ENCODE assay signal across 22 cellular contexts in genomic region chr15:50824507-50824906, GRCh38. TPM values are rescaled to one million over a fixed set of nuclear protein-coding genes. Genes with fewer than 3 reads are reported as not detected.
DNase-seq lines count a peak whose midpoint lies in the region; ATAC-seq, FAIRE-seq and TF ChIP-seq lines count a peak whose summit lies in the region.
"Had no signal": no experiment of that assay in that cellular context is flagged by ENCODE, and none has a peak within 500 bp of the region (broad histone marks: within the 10 kb centered on the region; RNA-seq: fewer than 3 reads in every experiment).

No MANE protein-coding gene starts in this region.

- no peak overlapping the region for H2BK120ac ChIP-seq in H1 (replicated peaks; ENCODE audit: low read depth, low read length)

- no peaks in the 10 kb centered on the region for H3K9me3 Mint-ChIP-seq in GM23338
- H3K9me3 Mint-ChIP-seq in astrocyte (ENCODE audit: unreplicated experiment), result no peaks in the 10 kb centered on the region
- H3K9me3 Mint-ChIP-seq: CD4-positive, CD25-positive, alpha-beta regulatory T cell; CD8-positive, alpha-beta T cell had no signal

- H2BK20ac ChIP-seq in H1 (ENCODE audit: low read length), result no peak overlapping the region

- H4K20me1 ChIP-seq in GM23338 (replicated peaks; ENCODE audit: insufficient read depth), result no peaks in the 10 kb centered on the region
- no peaks in the 10 kb centered on the region for H4K20me1 ChIP-seq in astrocyte (ENCODE audit: insufficient read depth, low read length)
- H4K20me1 ChIP-seq in H1 (replicated peaks in 1 of 2; ENCODE audit: control insufficient read depth in 1 of 2, insufficient read depth in 2 of 2, low read length in 2 of 2), result no peaks in the 10 kb centered on the region
- H4K20me1 ChIP-seq: BLaER1 had no signal

- POLR2A ChIA-PET in H1 (lab: Charles Lee; ENCODE audit: partially characterized antibody), result no interaction called here

- H4K5ac ChIP-seq in H1 (ENCODE audit: insufficient read length, low read depth, low read length), result no peak overlapping the region

- H3K9me3 ChIP-seq in astrocyte (ENCODE audit: insufficient read depth, low read depth, low read length), result no peaks in the 10 kb centered on the region
- H3K9me3 ChIP-seq in H1 (ENCODE audit: insufficient read depth in 2 of 2, low read depth in 1 of 2, low read length in 1 of 2), result no peaks in the 10 kb centered on the region
- H3K9me3 ChIP-seq in gastrocnemius medialis, result no peaks in the 10 kb centered on the region
- H3K9me3 ChIP-seq: BLaER1, Caco-2 had no signal

- H2BK12ac ChIP-seq in H1 (ENCODE audit: low read depth, low read length), result no peak overlapping the region

- H3K23me2 ChIP-seq in H1 (ENCODE audit: low read depth, low read length), result no peaks in the 10 kb centered on the region

- no peak overlapping the region for H3K23ac ChIP-seq in H1 (ENCODE audit: insufficient read length)

- in situ Hi-C loops in GM13976 (cut with MboI; ENCODE audit: low sequenced_read_pairs, unreplicated experiment), result no loop called here
- in situ Hi-C loops in gastrocnemius medialis (cut with MboI; ENCODE audit: low sequenced_read_pairs in 4 of 4), result no loop called here

- H4K8ac ChIP-seq in H1 (ENCODE audit: extremely low read depth, insufficient read depth, low read length), result no peak overlapping the region

- H3K4ac ChIP-seq in H1 (replicated peaks; ENCODE audit: insufficient read length, low read depth, low read length), result no peak overlapping the region

- TF ChIP-seq CTCF in GM23338 (conservative IDR thresholded peaks at IDR 0.05; ENCODE audit: low read depth in 2 of 2) (no peak), astrocyte (IDR thresholded peaks at IDR 0.05; ENCODE audit: insufficient read depth, low read depth, low read length) (no peak), H1 (IDR thresholded peaks at IDR 0.05; ENCODE audit: control extremely low read depth in 1 of 3, insufficient read depth in 1 of 3, low read depth in 1 of 3, low read length in 3 of 3) (no peak), dorsolateral prefrontal cortex (IDR thresholded peaks at IDR 0.05 in 54 of 56, conservative IDR thresholded peaks at IDR 0.05 in 2 of 56; ENCODE audit: low read depth in 1 of 56, partially characterized antibody in 56 of 56) (no peak), GM13976 (IDR thresholded peaks at IDR 0.05; ENCODE audit: borderline replicate concordance, control extremely low read depth, extremely low read depth, insufficient read depth, missing control alignments) (no peak), gastrocnemius medialis (IDR thresholded peaks at IDR 0.05 in 4 of 5, conservative IDR thresholded peaks at IDR 0.05 in 1 of 5) (no peak)

- H3K4me3 Mint-ChIP-seq in GM23338 (no peak overlapping the region), astrocyte (ENCODE audit: unreplicated experiment) (no peak overlapping the region)
- H3K4me3 Mint-ChIP-seq: B cell; CD4-positive, CD25-positive, alpha-beta regulatory T cell; CD8-positive, alpha-beta T cell had no signal

- H3K36me3 ChIP-seq in GM23338 (ENCODE audit: insufficient read depth), result no peaks in the 10 kb centered on the region
- H3K36me3 ChIP-seq in astrocyte (ENCODE audit: insufficient read depth, low read length), result no peaks in the 10 kb centered on the region
- H3K36me3 ChIP-seq in H1 (ENCODE audit: control insufficient read depth in 2 of 4, insufficient read depth in 4 of 4, low read length in 3 of 4), result no peaks in the 10 kb centered on the region
- no peaks in the 10 kb centered on the region for H3K36me3 ChIP-seq in gastrocnemius medialis
- H3K36me3 ChIP-seq: BLaER1 had no signal

- no peak overlapping the region for H3K18ac ChIP-seq in H1 (ENCODE audit: extremely low read depth, low read length)

- H3K4me3 ChIP-seq in GM23338 (no peak overlapping the region), astrocyte (ENCODE audit: insufficient read depth, low read depth, low read length) (no peak overlapping the region), H1 (ENCODE audit: extremely low read depth in 1 of 4, insufficient read depth in 2 of 4, low read depth in 3 of 4, low read length in 4 of 4) (no peak overlapping the region), dorsolateral prefrontal cortex (no peak overlapping the region), gastrocnemius medialis (no peak overlapping the region)
- H3K4me3 ChIP-seq: BLaER1, GM12878 had no signal

- H3K27me3 Mint-ChIP-seq in GM23338 (ENCODE audit: insufficient read depth, low read depth, poor library complexity) (no peaks in the 10 kb centered on the region), astrocyte (ENCODE audit: low read depth, unreplicated experiment) (no peaks in the 10 kb centered on the region)

- H2AFZ ChIP-seq in GM23338 (no peak overlapping the region), astrocyte (ENCODE audit: low read depth, low read length) (no peak overlapping the region), H1 (ENCODE audit: low read length) (no peak overlapping the region)

- H4K91ac ChIP-seq in H1 (replicated peaks; ENCODE audit: insufficient read length, low read length), result no peak overlapping the region

- no peaks in the 10 kb centered on the region for H3K9me2 ChIP-seq in GM23338 (ENCODE audit: insufficient read depth)

- intact Hi-C loops in dorsolateral prefrontal cortex (cut with DNase I) (no loop called here), gastrocnemius medialis (cut with DNase I; ENCODE audit: low total_unique reads) (no loop called here)

- ATAC-seq in GM23338, result no peak
- no peak for ATAC-seq in gastrocnemius medialis
- ATAC-seq: CD8-positive, alpha-beta T cell; GM12878 had no signal

- no peak overlapping the region for H3K14ac ChIP-seq in H1 (ENCODE audit: insufficient read length)

- H3K27ac Mint-ChIP-seq in GM23338, result peak overlapping the region; percentile 72
- H3K27ac Mint-ChIP-seq in astrocyte (ENCODE audit: unreplicated experiment), result peak overlapping the region; percentile 47
- H3K27ac Mint-ChIP-seq: B cell; CD4-positive, CD25-positive, alpha-beta regulatory T cell; CD8-positive, alpha-beta T cell had no signal

- H3K79me2 ChIP-seq in GM23338 (replicated peaks; ENCODE audit: insufficient read depth), result no peaks in the 10 kb centered on the region
- H3K79me2 ChIP-seq in astrocyte (ENCODE audit: insufficient read depth, low read length), result no peaks in the 10 kb centered on the region
- no peaks in the 10 kb centered on the region for H3K79me2 ChIP-seq in H1 (ENCODE audit: control insufficient read depth in 1 of 2, insufficient read depth in 2 of 2, low read length in 2 of 2)

- no peaks in the 10 kb centered on the region for H3K36me3 Mint-ChIP-seq in GM23338 (ENCODE audit: low read depth)
- no peaks in the 10 kb centered on the region for H3K36me3 Mint-ChIP-seq in astrocyte (ENCODE audit: low read depth, unreplicated experiment)
- H3K36me3 Mint-ChIP-seq: CD4-positive, CD25-positive, alpha-beta regulatory T cell; CD8-positive, alpha-beta T cell had no signal

- H3K27ac ChIP-seq in GM23338 (ENCODE audit: low read depth), result no peak overlapping the region
- no peak overlapping the region for H3K27ac ChIP-seq in astrocyte (ENCODE audit: low read depth, low read length)
- H3K27ac ChIP-seq in H1 (ENCODE audit: low read depth, low read length), result no peak overlapping the region
- H3K27ac ChIP-seq in dorsolateral prefrontal cortex, result no peak overlapping the region
- H3K27ac ChIP-seq in gastrocnemius medialis, result no peak overlapping the region
- H3K27ac ChIP-seq: 22Rv1, BLaER1, C4-2B had no signal

- peaks cover 7% of the 10 kb centered on the region for H3K4me1 ChIP-seq in GM23338 (ENCODE audit: insufficient read depth)
- peaks cover 3% of the 10 kb centered on the region for H3K4me1 ChIP-seq in astrocyte (ENCODE audit: insufficient read depth, low read length)
- peaks cover 0 to 7% (median 0%) of the 10 kb centered on the region in 4 experiments; a peak in 1 of 7 replicates for H3K4me1 ChIP-seq in H1 (replicated peaks in 1 of 4; ENCODE audit: control insufficient read depth in 3 of 4, insufficient read depth in 4 of 4, low read length in 3 of 4)
- H3K4me1 ChIP-seq in gastrocnemius medialis, result peaks cover 9 to 17% of the 10 kb centered on the region in 2 donors
- H3K4me1 ChIP-seq: BLaER1 had no signal

- no peaks in the 10 kb centered on the region for H3K79me1 ChIP-seq in H1 (ENCODE audit: low read depth, low read length)

- TF ChIP-seq POLR2A in H1 (IDR thresholded peaks at IDR 0.05; ENCODE audit: control extremely low read depth in 1 of 2, low read depth in 2 of 2, low read length in 2 of 2) (no peak), gastrocnemius medialis (IDR thresholded peaks at IDR 0.05) (no peak)

- TF ChIP-seq EP300 in H1 (IDR thresholded peaks at IDR 0.05; ENCODE audit: borderline replicate concordance in 1 of 2, low read depth in 2 of 2, low read length in 2 of 2), result no peak

- no peaks in the 10 kb centered on the region for H3F3A ChIP-seq in GM23338 (replicated peaks; ENCODE audit: low read depth)

- CTCF ChIA-PET in H1 (lab: Charles Lee; ENCODE audit: partially characterized antibody), result no interaction called here

- peaks cover 20% of the 10 kb centered on the region for H3K4me1 Mint-ChIP-seq in GM23338
- peaks cover 28% of the 10 kb centered on the region for H3K4me1 Mint-ChIP-seq in astrocyte (ENCODE audit: low read depth, unreplicated experiment)
- H3K4me1 Mint-ChIP-seq: B cell; CD4-positive, CD25-positive, alpha-beta regulatory T cell had no signal

- TF ChIP-seq RAD21 in H1 (IDR thresholded peaks at IDR 0.05 in 1 of 2, conservative IDR thresholded peaks at IDR 0.05 in 1 of 2; ENCODE audit: low read depth in 2 of 2, low read length in 2 of 2), result no peak

- WGBS in H1 (ENCODE audit: extremely low coverage in 1 of 2, insufficient coverage in 1 of 2, insufficient read length in 1 of 2, insufficient replicate concordance in 2 of 2, low coverage in 1 of 2, low lambda C conversion rate in 2 of 2, missing lambda C conversion rate in 1 of 2), 2 experiments, result 85% methylated on average over 2 of the region's 2 CpGs; no CpG with 5 or more reads in 1 of the 2 experiments

- H3K4me2 ChIP-seq in GM23338 (no peak overlapping the region), astrocyte (ENCODE audit: low read length) (no peak overlapping the region), H1 (ENCODE audit: insufficient read depth in 1 of 2, low read depth in 2 of 2, low read length in 2 of 2) (no peak overlapping the region)
- H3K4me2 ChIP-seq: BLaER1 had no signal

- no peak overlapping the region for H2BK15ac ChIP-seq in H1 (ENCODE audit: low read length)

- no peak overlapping the region for H2AK5ac ChIP-seq in H1 (ENCODE audit: low read depth, low read length)

- no peak for FAIRE-seq in astrocyte (lab: Jason Lieb, UNC)
- FAIRE-seq in H1 (lab: Jason Lieb, UNC), result no peak
- FAIRE-seq: GM12878, GM18507 had no signal

- DNase-seq in GM23338 (ENCODE audit: low spot score) (no peak), astrocyte (ENCODE audit: low read depth) (no peak), H1 (ENCODE audit: low read depth in 1 of 2, low spot score in 2 of 2) (no peak), fibroblast of the conjunctiva (ENCODE audit: low read depth) (peak; percentile 6), dorsolateral prefrontal cortex (no peak), GM13976 (ENCODE audit: low spot score) (no peak), globus pallidus (ENCODE audit: low spot score) (no peak), gastrocnemius medialis (no peak)
- DNase-seq: Caco-2; CD4-positive, CD25-positive, alpha-beta regulatory T cell; CD8-positive, alpha-beta T cell; DMS153; DND-41; GOT3; H7; HCEC 1CT had no signal

- no peak overlapping the region for H3K56ac ChIP-seq in H1 (replicated peaks; ENCODE audit: insufficient read length, low read depth, low read length)

- no peak overlapping the region for H2BK5ac ChIP-seq in H1 (ENCODE audit: low read depth, low read length)

- H3K27me3 ChIP-seq in GM23338 (ENCODE audit: insufficient read depth), result no peaks in the 10 kb centered on the region
- H3K27me3 ChIP-seq in astrocyte (ENCODE audit: insufficient read depth, low read length), result no peaks in the 10 kb centered on the region
- no peaks in the 10 kb centered on the region for H3K27me3 ChIP-seq in H1 (replicated peaks in 1 of 4; ENCODE audit: control insufficient read depth in 3 of 4, extremely low read depth in 1 of 4, insufficient read depth in 3 of 4, low read length in 3 of 4)
- no peaks in the 10 kb centered on the region for H3K27me3 ChIP-seq in dorsolateral prefrontal cortex
- H3K27me3 ChIP-seq in gastrocnemius medialis, result no peaks in the 10 kb centered on the region
- H3K27me3 ChIP-seq: BLaER1 had no signal

- H3K9ac ChIP-seq in astrocyte (ENCODE audit: low read length) (no peak overlapping the region), H1 (replicated peaks in 1 of 4; ENCODE audit: extremely low read depth in 1 of 4, low read depth in 3 of 4, low read length in 3 of 4) (no peak overlapping the region)
- H3K9ac ChIP-seq: BLaER1 had no signal

RNA-seq across cellular contexts. Expression of gene SPPL2A, which starts 59.0 kb away (rescaled TPM):
- 24.1 and 33.0 TPM in 2 replicates for total RNA-seq in GM23338 (2014; rRNA removed; shearing (Covaris generic))
- 10.9 and 14.0 TPM in 2 replicates for polyA plus RNA-seq in GM23338 (2016; fragmentation: Nextera tagmentation; extraction: Ambion mirVana)
- 56.0 and 58.5 TPM in 2 replicates for total RNA-seq in astrocyte
- total RNA-seq in H1 (2021; fragmentation: NEBNext Ultra II Directional; extraction: Animal tissue kit (Norgen Biotek cat#: 25700)), result 50.6 and 52.9 TPM in 2 replicates
- 15.6 and 17.9 TPM in 2 replicates for polyA plus RNA-seq in H1 (2011; rRNA removed)
- 14.0 TPM for polyA plus RNA-seq in H1 (2011; cell fraction: cytosol; rRNA removed)
- 15.2 TPM for polyA plus RNA-seq in H1 (2011; cell fraction: nucleus; rRNA removed)
- polyA plus RNA-seq in H1 (2012, experiment 1 of 2), result 16.7 to 24.4 TPM (median 20.7 TPM) in 4 replicates
- polyA plus RNA-seq in H1 (2012, experiment 2 of 2), result 2.5 TPM
- 21.4 TPM for polyA plus RNA-seq in H1 (2013, experiment 1 of 2)
- 26.0 TPM for polyA plus RNA-seq in H1 (2013, experiment 2 of 2)
- polyA minus RNA-seq in H1 (2011; rRNA and poly(A)+ RNA removed), result 38.2 and 57.9 TPM in 2 replicates
- 10.4 TPM for polyA minus RNA-seq in H1 (2011; cell fraction: cytosol; rRNA and poly(A)+ RNA removed)
- polyA minus RNA-seq in H1 (2011; cell fraction: nucleus; rRNA and poly(A)+ RNA removed), result 30.8 TPM
- total RNA-seq in dorsolateral prefrontal cortex, result 10 to 100 TPM; 29.9 to 66.0 (median 45.8) TPM
- 100 to 1,000 TPM; 577 to 774 (median 620) TPM for total RNA-seq in gastrocnemius medialis
